Comparison of ENCODE assay signal across 13 cellular contexts in genomic region chr16:23365602-23366240, GRCh38.
DNase-seq lines count a peak whose midpoint lies in the region; ATAC-seq, FAIRE-seq and TF ChIP-seq lines count a peak whose summit lies in the region.
"Had no signal": no experiment of that assay in that cellular context is flagged by ENCODE, and none has a peak within 500 bp of the region (broad histone marks: within the 10 kb centered on the region; RNA-seq: fewer than 3 reads in every experiment).

No MANE protein-coding gene starts in this region.

- no peaks in the 10 kb centered on the region for H3K36me3 Mint-ChIP-seq in activated naive CD4-positive, alpha-beta T cell treated with anti-CD3 and anti-CD28 coated beads, Interleukin-2, amount 50 U/mL, for 72 hours

- H3K9me3 Mint-ChIP-seq in activated naive CD4-positive, alpha-beta T cell treated with anti-CD3 and anti-CD28 coated beads, Interleukin-2, amount 50 U/mL, for 72 hours = no peaks in the 10 kb centered on the region
- H3K9me3 Mint-ChIP-seq: HFFc6 had no signal

- peak overlapping the region; percentile 37 to 57 for H3K27ac Mint-ChIP-seq in activated naive CD4-positive, alpha-beta T cell treated with anti-CD3 and anti-CD28 coated beads, Interleukin-2, amount 50 U/mL, for 72 hours
- H3K27ac Mint-ChIP-seq: HFFc6 had no signal

- no peak overlapping the region for H3K4me3 ChIP-seq in bronchial epithelial cell (ENCODE audit: low read depth, low read length)
- H3K4me3 ChIP-seq: breast epithelium had no signal

- peak in 1 of 2 donors; percentile 11 for DNase-seq in activated naive CD4-positive, alpha-beta T cell treated with anti-CD3 and anti-CD28 coated beads, Interleukin-2, amount 50 U/mL, for 72 hours (ENCODE audit: low spot score in 2 of 2)
- no peak for DNase-seq in activated naive CD4-positive, alpha-beta T cell treated with Interleukin-2 at 50 U/mL for 16 hours
- DNase-seq in NCI-H2196 (lab: John Stamatoyannopoulos, UW; ENCODE audit: unreplicated experiment) = peak; percentile 43
- peak; percentile 20 for DNase-seq in bronchial epithelial cell (ENCODE audit: low read depth)
- no peak for DNase-seq in stimulated activated naive CD8-positive, alpha-beta T cell treated with anti-CD3 and anti-CD28 coated beads, Interleukin-15, Interleukin-2, amounts not matched to agents 100 U/mL and 50 U/mL, for 24 hours
- DNase-seq in NCI-H345 treated with DMSO at 0.1 percent for 48 hours (lab: John Stamatoyannopoulos, UW; ENCODE audit: unreplicated experiment) = no peak
- DNase-seq: AML-193, HFFc6, NCI-H1092 treated with DMSO at 0.1 percent for 48 hours had no signal

- no peaks in the 10 kb centered on the region for H3K27me3 ChIP-seq in bronchial epithelial cell (ENCODE audit: control insufficient read depth, insufficient read depth, low read length)
- H3K27me3 ChIP-seq: breast epithelium had no signal

- peak; percentile 59 to 88 for ATAC-seq in activated naive CD4-positive, alpha-beta T cell treated with anti-CD3 and anti-CD28 coated beads, Interleukin-2, amount 50 U/mL, for 72 hours
- ATAC-seq in stimulated activated naive CD8-positive, alpha-beta T cell treated with anti-CD3 and anti-CD28 coated beads, Interleukin-15, Interleukin-2, amounts not matched to agents 100 U/mL and 50 U/mL, for 24 hours = peak; percentile 14
- ATAC-seq in HG03280 (IDR thresholded peaks at IDR 0.05; ENCODE audit: unreplicated experiment) = no peak
- no peak for ATAC-seq in HG02571 (IDR thresholded peaks at IDR 0.05; ENCODE audit: unreplicated experiment)

- no peak for FAIRE-seq in bronchial epithelial cell (lab: Jason Lieb, UNC)
- FAIRE-seq: urothelium cell line had no signal

- TF ChIP-seq CTCF in bronchial epithelial cell (IDR thresholded peaks at IDR 0.05; ENCODE audit: insufficient read depth, low read length, severe bottlenecking) = no peak

- H3K36me3 ChIP-seq in bronchial epithelial cell (ENCODE audit: control insufficient read depth, insufficient read depth, low read length) = no peaks in the 10 kb centered on the region
- H3K36me3 ChIP-seq: breast epithelium had no signal

Comparison
In these comparisons a context has a peak if more than half of its experiments do, and no peak if none do; other contexts are left out.
1. ATAC-seq: peak in activated naive CD4-positive, alpha-beta T cell treated with anti-CD3 and anti-CD28 coated beads, Interleukin-2, amount 50 U/mL, for 72 hours (2 of 2) and stimulated activated naive CD8-positive, alpha-beta T cell treated with anti-CD3 and anti-CD28 coated beads, Interleukin-15, Interleukin-2, amounts not matched to agents 100 U/mL and 50 U/mL, for 24 hours (single experiment); none in HG03280 (single experiment) and HG02571 (single experiment).
2. DNase-seq: peak in NCI-H2196 (single experiment) and bronchial epithelial cell (single experiment); none in activated naive CD4-positive, alpha-beta T cell treated with Interleukin-2 at 50 U/mL for 16 hours (single experiment), stimulated activated naive CD8-positive, alpha-beta T cell treated with anti-CD3 and anti-CD28 coated beads, Interleukin-15, Interleukin-2, amounts not matched to agents 100 U/mL and 50 U/mL, for 24 hours (single experiment) and NCI-H345 treated with DMSO at 0.1 percent for 48 hours (single experiment).